29 cellular contexts compared by ENCODE assay signal in genomic region chr4:85430226-85430625, GRCh38.
"Had no signal": no experiment of that assay in that cellular context is flagged by ENCODE, and none has a peak within 500 bp of the region (broad histone marks: within the 10 kb centered on the region; RNA-seq: fewer than 3 reads in every experiment).

No MANE protein-coding gene starts in this region.

- H3K4me3 Mint-ChIP-seq: mesothelial cell of epicardium; naive B cell; natural killer cell; nephron progenitor cell; neural progenitor cell; stimulated activated naive B cell treated with anti-CD40 and anti-IgM and Interleukin-4, amounts not matched to agents 10 μg/mL and 1 μg/mL and 100 μg/mL, for 72 hours had no signal

- DNase-seq: hippocampal formation; kidney glomerular epithelial cell; left cardiac atrium; left ventricle myocardium superior; lower lobe of right lung; mammary epithelial cell; naive B cell; natural killer cell; nephron progenitor cell; occipital lobe; right lobe of liver; stimulated activated CD4-positive, alpha-beta T cell treated with anti-CD3 and anti-CD28 coated beads, Interleukin-1b, Interleukin-23, amount 100 ng/mL, for 48 hours; stimulated activated CD4-positive, alpha-beta T cell treated with anti-CD3 and anti-CD28 coated beads, Interleukin-2, amount 100 ng/mL, for 48 hours; stimulated activated CD4-positive, alpha-beta T cell treated with anti-CD3 and anti-CD28 coated beads, Interleukin-4, amount 100 ng/mL, for 4 hours; stimulated activated CD8-positive, alpha-beta memory T cell treated with anti-CD3 and anti-CD28 coated beads, Interleukin-4, amount 100 ng/mL, for 48 hours; stimulated activated naive B cell treated with anti-CD40 and anti-IgM and Interleukin-4, amounts not matched to agents 10 μg/mL and 1 μg/mL and 100 μg/mL, for 72 hours; stimulated activated naive CD8-positive, alpha-beta T cell treated with anti-CD3 and anti-CD28 coated beads, Interleukin-15, Interleukin-2, amounts not matched to agents 100 U/mL and 50 U/mL, for 24 hours; stomach; testis; thyroid gland; transverse colon; upper lobe of right lung had no signal

- H3K27ac ChIP-seq: lower lobe of right lung, neural progenitor cell, neutrophil, parathyroid adenoma, right lobe of liver, stomach, testis, thyroid gland, transverse colon, upper lobe of right lung had no signal

- H3K36me3 Mint-ChIP-seq: mesothelial cell of epicardium; naive B cell; natural killer cell; neural progenitor cell; stimulated activated naive B cell treated with anti-CD40 and anti-IgM and Interleukin-4, amounts not matched to agents 10 μg/mL and 1 μg/mL and 100 μg/mL, for 72 hours had no signal

- H3K4me1 Mint-ChIP-seq: natural killer cell had no signal

- H3K27ac Mint-ChIP-seq: mesothelial cell of epicardium; natural killer cell; nephron progenitor cell; neural progenitor cell; stimulated activated naive B cell treated with anti-CD40 and anti-IgM and Interleukin-4, amounts not matched to agents 10 μg/mL and 1 μg/mL and 100 μg/mL, for 72 hours had no signal

- H3K27me3 ChIP-seq: neural progenitor cell, right atrium auricular region, right lobe of liver, stomach, testis, thyroid gland, transverse colon, upper lobe of right lung had no signal

- H3K9me3 ChIP-seq: lower lobe of right lung, neutrophil, right atrium auricular region, right lobe of liver, stomach, testis, thyroid gland, transverse colon, upper lobe of right lung had no signal

- H3K79me2 ChIP-seq: parathyroid adenoma had no signal

- H3K4me3 ChIP-seq: lower lobe of right lung, neural progenitor cell, right atrium auricular region, right lobe of liver, smooth muscle cell, stomach, testis, thyroid gland, transverse colon, upper lobe of right lung had no signal

- H2AFZ ChIP-seq: neural progenitor cell, parathyroid adenoma had no signal

- H3K36me3 ChIP-seq: lower lobe of right lung, neural progenitor cell, neutrophil, right atrium auricular region, right lobe of liver, stomach, thyroid gland, transverse colon, upper lobe of right lung had no signal

- H3K9me3 Mint-ChIP-seq: naive B cell; neural progenitor cell; stimulated activated naive B cell treated with anti-CD40 and anti-IgM and Interleukin-4, amounts not matched to agents 10 μg/mL and 1 μg/mL and 100 μg/mL, for 72 hours had no signal

- H3K4me1 ChIP-seq: lower lobe of right lung, neural progenitor cell, parathyroid adenoma, right lobe of liver, stomach, testis, thyroid gland, transverse colon, upper lobe of right lung had no signal

- H3K4me2 ChIP-seq: neural progenitor cell, smooth muscle cell had no signal

- ATAC-seq: left lobe of liver; left ventricle myocardium superior; lower lobe of right lung; natural killer cell; right lobe of liver; stimulated activated naive B cell treated with anti-CD40 and anti-IgM and Interleukin-4, amounts not matched to agents 10 μg/mL and 1 μg/mL and 100 μg/mL, for 72 hours; stimulated activated naive CD8-positive, alpha-beta T cell treated with anti-CD3 and anti-CD28 coated beads, Interleukin-15, Interleukin-2, amounts not matched to agents 100 U/mL and 50 U/mL, for 24 hours; upper lobe of right lung had no signal
